In the genomic region with DNA sequence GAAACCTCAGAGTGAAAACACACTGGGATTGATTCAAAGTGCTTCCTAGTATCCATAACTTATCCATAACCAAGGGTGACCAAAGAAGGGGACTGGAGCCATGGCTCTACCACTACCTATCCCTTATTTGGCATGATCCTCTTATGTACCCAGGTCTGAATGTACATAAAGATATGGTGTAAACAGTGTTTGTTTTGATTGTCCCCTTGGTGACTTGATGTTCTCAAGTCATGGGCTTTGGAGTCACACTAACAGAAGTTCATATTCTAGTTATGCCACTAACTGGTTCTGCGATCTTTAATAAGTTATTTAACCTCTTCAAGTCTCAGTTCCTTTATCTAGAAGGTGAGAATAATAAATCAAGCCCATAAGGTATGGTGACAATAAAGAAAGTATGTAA, we compare ENCODE assay signal across 19 cellular contexts.
DNase-seq lines count a peak whose midpoint lies in the region; ATAC-seq, FAIRE-seq and TF ChIP-seq lines count a peak whose summit lies in the region.
"Had no signal": no experiment of that assay in that cellular context is flagged by ENCODE, and none has a peak within 500 bp of the region (broad histone marks: within the 10 kb centered on the region; RNA-seq: fewer than 3 reads in every experiment).

No MANE protein-coding gene starts in this region.

- no peaks in the 10 kb centered on the region for H3K9me3 ChIP-seq in mucosa of descending colon
- H3K9me3 ChIP-seq: BLaER1, HAP-1 had no signal

- no peaks in the 10 kb centered on the region for H3K36me3 ChIP-seq in mucosa of descending colon (ENCODE audit: low read depth)
- H3K36me3 ChIP-seq: BLaER1, HAP-1 had no signal

- peak; percentile 20 for ATAC-seq in mucosa of descending colon

- peak; percentile 27 for DNase-seq in NCI-H748 (lab: John Stamatoyannopoulos, UW; ENCODE audit: unreplicated experiment)
- DNase-seq in NCI-H748 treated with DMSO at 0.1 percent for 48 hours (lab: John Stamatoyannopoulos, UW): no peak
- peak; percentile 46 for DNase-seq in CD1c-positive myeloid dendritic cell (ENCODE audit: extremely low spot score)
- no peak for DNase-seq in HTR-8/SVneo (ENCODE audit: insufficient read length, low spot score)
- no peak for DNase-seq in mucosa of descending colon
- DNase-seq in NCI-H2107 (lab: John Stamatoyannopoulos, UW): no peak
- DNase-seq in Kasumi-1 (lab: John Stamatoyannopoulos, UW): no peak
- DNase-seq: 8988T; AML-193; Calu3; CD4-positive, alpha-beta T cell; DMS 273 treated with DMSO at 0.1 percent for 48 hours; DMS79 treated with DMSO at 0.1 percent for 48 hours; EL had no signal

- peaks cover 3% of the 10 kb centered on the region for H3K4me1 ChIP-seq in mucosa of descending colon (ENCODE audit: low read depth)
- H3K4me1 ChIP-seq: BLaER1, HAP-1 had no signal

- TF ChIP-seq CTCF in mucosa of descending colon (IDR thresholded peaks at IDR 0.05): no peak

- no peak overlapping the region for H3K4me3 ChIP-seq in mucosa of descending colon
- H3K4me3 ChIP-seq: BLaER1, HAP-1 had no signal

- intact Hi-C loops in mucosa of descending colon (cut with DNase I, micrococcal nuclease): no loop called here

- peak; percentile 40 for FAIRE-seq in HTR-8/SVneo (lab: Jason Lieb, UNC)
- FAIRE-seq: G401.6, GM19239, H1 had no signal

Comparison
In these comparisons a context has a peak if more than half of its experiments do, and no peak if none do; other contexts are left out.
1. DNase-seq: peak in NCI-H748 (single experiment) and CD1c-positive myeloid dendritic cell (single experiment); none in NCI-H748 treated with DMSO at 0.1 percent for 48 hours (single experiment), HTR-8/SVneo (single experiment), mucosa of descending colon (0 of 3), NCI-H2107 (single experiment) and Kasumi-1 (0 of 2).